In the genomic region with DNA sequence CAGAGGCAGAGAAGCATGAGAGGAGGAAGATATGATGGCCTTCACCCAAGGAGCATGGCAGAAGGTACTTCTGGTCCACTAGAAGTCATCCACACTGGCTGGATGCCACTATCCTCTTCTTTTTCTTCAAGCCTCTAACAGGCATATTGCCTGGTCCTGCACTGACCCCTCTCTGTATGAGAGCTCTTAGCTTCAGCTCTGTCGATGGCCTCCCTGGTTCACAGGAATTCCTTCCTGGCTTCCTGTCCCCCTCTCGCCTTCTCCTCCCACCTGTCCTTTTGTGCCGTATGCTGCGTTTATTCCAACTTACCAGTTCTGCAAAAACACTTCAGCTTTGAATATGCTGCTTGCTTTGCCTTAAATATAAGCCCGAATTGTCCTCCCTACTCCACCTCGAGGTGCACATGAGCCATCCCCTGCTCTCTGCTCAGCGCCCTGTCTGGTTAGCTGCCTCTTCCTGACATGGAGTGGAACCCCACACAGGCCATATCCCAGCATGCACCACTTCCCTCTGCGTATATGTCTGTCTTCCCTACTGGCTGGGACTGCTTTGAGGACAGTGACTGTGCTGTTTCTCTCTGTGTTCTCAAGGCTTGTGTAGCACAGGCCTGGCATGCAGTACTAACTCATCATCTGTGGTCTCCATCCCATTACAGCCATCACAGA, we compare ENCODE assay signal across 19 cellular contexts.
DNase-seq lines count a peak whose midpoint lies in the region; ATAC-seq and TF ChIP-seq lines count a peak whose summit lies in the region.
"Had no signal": no experiment of that assay in that cellular context is flagged by ENCODE, and none has a peak within 500 bp of the region (broad histone marks: within the 10 kb centered on the region; RNA-seq: fewer than 3 reads in every experiment).

No MANE protein-coding gene starts in this region.

- H3K27me3 Mint-ChIP-seq in natural killer cell treated with Interleukin-12 subunit alpha and Interleukin-12 subunit beta and Interleukin-15 and Interleukin-18, amount 100 ng/mL, for 72 hours, result peaks cover 0 to 21% of the 10 kb centered on the region in 2 donors
- no peaks in the 10 kb centered on the region for H3K27me3 Mint-ChIP-seq in natural killer cell (ENCODE audit: low read depth in 2 of 2)
- H3K27me3 Mint-ChIP-seq in WTC11 (ENCODE audit: low read depth), result no peaks in the 10 kb centered on the region
- H3K27me3 Mint-ChIP-seq: central memory CD8-positive, alpha-beta T cell had no signal

- H3K4me1 ChIP-seq in HAP-1, result no peaks in the 10 kb centered on the region
- H3K4me1 ChIP-seq: adrenal gland, esophagus squamous epithelium, thyroid gland had no signal

- no peak overlapping the region for H3K4me3 Mint-ChIP-seq in natural killer cell treated with Interleukin-12 subunit alpha and Interleukin-12 subunit beta and Interleukin-15 and Interleukin-18, amount 100 ng/mL, for 72 hours
- H3K4me3 Mint-ChIP-seq in natural killer cell (no peak overlapping the region), WTC11 (no peak overlapping the region)
- H3K4me3 Mint-ChIP-seq: central memory CD8-positive, alpha-beta T cell had no signal

- CTCF ChIA-PET in WTC11 (lab: Charles Lee), result no interaction called here

- intact Hi-C loops in natural killer cell (cut with micrococcal nuclease), result no loop called here

- no peaks in the 10 kb centered on the region for H3K9me3 Mint-ChIP-seq in natural killer cell treated with Interleukin-12 subunit alpha and Interleukin-12 subunit beta and Interleukin-15 and Interleukin-18, amount 100 ng/mL, for 72 hours
- H3K9me3 Mint-ChIP-seq in natural killer cell, result no peaks in the 10 kb centered on the region
- peaks cover 13% of the 10 kb centered on the region for H3K9me3 Mint-ChIP-seq in WTC11
- H3K9me3 Mint-ChIP-seq: activated T-helper 2 cell treated with anti-CD3 and anti-CD28 coated beads, Interferon-gamma antibody, Interleukin-2, Interleukin-4, amounts not matched to agents 10 μg/mL and 5 μg/mL and 100 μg/mL, durations not matched to agents 14 hours and 24 hours and 36 hours; central memory CD8-positive, alpha-beta T cell had no signal

- H3K27ac Mint-ChIP-seq in natural killer cell treated with Interleukin-12 subunit alpha and Interleukin-12 subunit beta and Interleukin-15 and Interleukin-18, amount 100 ng/mL, for 72 hours, result no peak overlapping the region
- H3K27ac Mint-ChIP-seq in natural killer cell (no peak overlapping the region), WTC11 (no peak overlapping the region)
- H3K27ac Mint-ChIP-seq: activated T-helper 2 cell treated with anti-CD3 and anti-CD28 coated beads, Interferon-gamma antibody, Interleukin-2, Interleukin-4, amounts not matched to agents 10 μg/mL and 5 μg/mL and 100 μg/mL, durations not matched to agents 14 hours and 24 hours and 36 hours had no signal

- H3K36me3 Mint-ChIP-seq in natural killer cell treated with Interleukin-12 subunit alpha and Interleukin-12 subunit beta and Interleukin-15 and Interleukin-18, amount 100 ng/mL, for 72 hours, result no peaks in the 10 kb centered on the region
- H3K36me3 Mint-ChIP-seq in natural killer cell (no peaks in the 10 kb centered on the region), WTC11 (no peaks in the 10 kb centered on the region)

- H3K27me3 ChIP-seq in HAP-1 (ENCODE audit: low read depth), result no peaks in the 10 kb centered on the region
- H3K27me3 ChIP-seq: adrenal gland, esophagus squamous epithelium, thyroid gland had no signal

- no peak overlapping the region for H3K4me3 ChIP-seq in HAP-1
- H3K4me3 ChIP-seq: adrenal gland, esophagus squamous epithelium, mucosa of descending colon, thyroid gland had no signal

- H3K9me3 ChIP-seq in HAP-1, result no peaks in the 10 kb centered on the region
- H3K9me3 ChIP-seq: adrenal gland, esophagus squamous epithelium, mucosa of descending colon, thyroid gland had no signal

- no peaks in the 10 kb centered on the region for H3K36me3 ChIP-seq in HAP-1 (replicated peaks)
- H3K36me3 ChIP-seq: adrenal gland, esophagus squamous epithelium, thyroid gland had no signal

- in situ Hi-C loops in HAP-1 (cut with MboI; ENCODE audit: low sequenced_read_pairs), result no loop called here

- TF ChIP-seq CTCF in natural killer cell (IDR thresholded peaks at IDR 0.05) (no peak), WTC11 (IDR thresholded peaks at IDR 0.05) (no peak)

- ATAC-seq in natural killer cell treated with Interleukin-12 subunit alpha and Interleukin-12 subunit beta and Interleukin-15 and Interleukin-18, amount 100 ng/mL, for 72 hours, result peak; percentile 33 to 44
- ATAC-seq in natural killer cell (no peak), WTC11 (0 out of 2 replicates have a peak, but pooled peaks have one; percentile 20), GM19455 (IDR thresholded peaks at IDR 0.05; ENCODE audit: unreplicated experiment) (no peak), GM18517 (IDR thresholded peaks at IDR 0.05; ENCODE audit: unreplicated experiment) (no peak)
- ATAC-seq: left lobe of liver, mucosa of descending colon had no signal

- DNase-seq in natural killer cell treated with Interleukin-12 subunit alpha and Interleukin-12 subunit beta and Interleukin-15 and Interleukin-18, amount 100 ng/mL, for 72 hours (ENCODE audit: low spot score), result no peak
- DNase-seq in natural killer cell, result no peak
- no peak for DNase-seq in WTC11 (ENCODE audit: low spot score)
- peak; percentile 45 for DNase-seq in islet precursor cell
- DNase-seq in HAP-1 (ENCODE audit: low spot score in 2 of 2), result no peak
- DNase-seq in NOMO-1 (lab: John Stamatoyannopoulos, UW; ENCODE audit: unreplicated experiment in 2 of 2), result no peak
- DNase-seq: activated CD4-positive, alpha-beta T cell treated with anti-CD3 and anti-CD28 coated beads for 4 hours; effector CD8-positive, alpha-beta T cell; esophagus squamous epithelium; mucosa of descending colon; NCI-H1417 treated with DMSO at 0.1 percent for 48 hours; NCI-H2227 treated with DMSO at 0.1 percent for 48 hours had no signal

- H3K4me1 Mint-ChIP-seq in natural killer cell treated with Interleukin-12 subunit alpha and Interleukin-12 subunit beta and Interleukin-15 and Interleukin-18, amount 100 ng/mL, for 72 hours (ENCODE audit: low read depth in 2 of 2), result peaks cover 0 to 10% of the 10 kb centered on the region in 2 donors
- H3K4me1 Mint-ChIP-seq in natural killer cell (no peaks in the 10 kb centered on the region), WTC11 (peaks cover 4% of the 10 kb centered on the region)

- POLR2A ChIA-PET in WTC11 (lab: Charles Lee), result no interaction called here

TF ChIP-seq in WTC11, 78 proteins besides CTCF, POLR2A, EP300 and RAD21:
- TF ChIP-seq TEAD4 (CRISPR knock-in tag; IDR thresholded peaks at IDR 0.05) (no peak), AFF4 (CRISPR knock-in tag; IDR thresholded peaks at IDR 0.05; ENCODE audit: borderline replicate concordance) (no peak), ZNF121 (CRISPR knock-in tag; IDR thresholded peaks at IDR 0.05) (no peak), MLX (CRISPR knock-in tag; IDR thresholded peaks at IDR 0.05) (no peak)
- TF ChIP-seq, protein P1, sequence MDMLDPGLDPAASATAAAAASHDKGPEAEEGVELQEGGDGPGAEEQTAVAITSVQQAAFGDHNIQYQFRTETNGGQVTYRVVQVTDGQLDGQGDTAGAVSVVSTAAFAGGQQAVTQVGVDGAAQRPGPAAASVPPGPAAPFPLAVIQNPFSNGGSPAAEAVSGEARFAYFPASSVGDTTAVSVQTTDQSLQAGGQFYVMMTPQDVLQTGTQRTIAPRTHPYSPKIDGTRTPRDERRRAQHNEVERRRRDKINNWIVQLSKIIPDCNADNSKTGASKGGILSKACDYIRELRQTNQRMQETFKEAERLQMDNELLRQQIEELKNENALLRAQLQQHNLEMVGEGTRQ (CRISPR knock-in tag; IDR thresholded peaks at IDR 0.05), result no peak

Comparison
In these comparisons a context has a peak if more than half of its experiments do, and no peak if none do; other contexts are left out.
1. ATAC-seq: peak in natural killer cell treated with Interleukin-12 subunit alpha and Interleukin-12 subunit beta and Interleukin-15 and Interleukin-18, amount 100 ng/mL, for 72 hours (2 of 2) and WTC11 (single experiment); none in natural killer cell (0 of 3), GM19455 (single experiment) and GM18517 (single experiment).